Comparison of ENCODE assay signal across 8 cellular contexts in genomic region chr11:57527056-57527631, GRCh38. TPM values are rescaled to one million over a fixed set of nuclear protein-coding genes. Genes with fewer than 3 reads are reported as not detected.
DNase-seq lines count a peak whose midpoint lies in the region; ATAC-seq and TF ChIP-seq lines count a peak whose summit lies in the region.

No MANE protein-coding gene starts in this region.

- DNase-seq in NK-92 treated with Interleukin-12 subunit alpha and Interleukin-12 subunit beta, amount 100 ng/mL, for 24 hours (lab: John Stamatoyannopoulos, UW): peak; percentile 22
- DNase-seq in NK-92 (lab: John Stamatoyannopoulos, UW; ENCODE audit: unreplicated experiment) (no peak), NCI-H2227 (lab: John Stamatoyannopoulos, UW; ENCODE audit: unreplicated experiment) (peak; percentile 82), dedifferentiated amniotic fluid mesenchymal stem cell (ENCODE audit: extremely low spot score) (peak; percentile 34), lung (ENCODE audit: low spot score) (peak; percentile 75)
- peak; percentile 84 for DNase-seq in activated CD4-positive, alpha-beta T cell treated with anti-CD3 and anti-CD28 coated beads for 48 hours
- peak; percentile 17 to 46 for DNase-seq in stimulated activated CD8-positive, alpha-beta memory T cell treated with anti-CD3 and anti-CD28 coated beads, Interleukin-15, amount 100 ng/mL, for 4 hours (ENCODE audit: low read depth in 2 of 2)

- peak; percentile 97 for TF ChIP-seq CTCF in lung (IDR thresholded peaks at IDR 0.05; ENCODE audit: control extremely low read depth, extremely low read depth)

- peaks cover 0 to 6% of the 10 kb centered on the region in 2 donors for H3K36me3 ChIP-seq in lung (ENCODE audit: control insufficient read depth in 2 of 2, insufficient read depth in 2 of 2, low read length in 2 of 2)

- no peak overlapping the region for H3K4me3 ChIP-seq in lung

- H3K27ac ChIP-seq in lung (ENCODE audit: low read depth in 1 of 2, low read length in 1 of 2): no peak overlapping the region

- ATAC-seq in lung (ENCODE audit: insufficient read depth, low FRiP score) (no peak), GM21390 (IDR thresholded peaks at IDR 0.05; ENCODE audit: unreplicated experiment) (no peak)

- no peaks in the 10 kb centered on the region for H3K9me3 ChIP-seq in lung (ENCODE audit: control insufficient read depth in 2 of 2, insufficient read depth in 1 of 2, low read length in 1 of 2)

- 18 to 25% methylated on average over 7 of the region's 7 CpGs for WGBS in lung, 2 donors

- no peaks in the 10 kb centered on the region for H3K27me3 ChIP-seq in lung (ENCODE audit: control insufficient read depth, insufficient read depth)

- H3K4me1 ChIP-seq in lung (ENCODE audit: control insufficient read depth in 2 of 2, insufficient read depth in 2 of 2, low read length in 2 of 2): peaks cover 5 to 7% of the 10 kb centered on the region in 2 donors

RNA-seq across cellular contexts. Expression of gene TIMM10, which starts 3.4 kb away (rescaled TPM):
- 10 to 100 TPM; 10.4 to 46.5 TPM for total RNA-seq in lung
- polyA plus RNA-seq in lung: 10 to 100 TPM; 45.1 to 64.7 TPM

RNA-seq across cellular contexts. Expression of gene SMTNL1, which starts 10.3 kb away (rescaled TPM):
- total RNA-seq in lung: not detected
- not detected for polyA plus RNA-seq in lung

RNA-seq across cellular contexts. Expression of gene SLC43A1, which starts 11.6 kb away (rescaled TPM):
- 10 to 100 TPM; 18.5 to 18.7 TPM for total RNA-seq in lung
- 10 to 100 TPM; 10.3 to 14.8 TPM for polyA plus RNA-seq in lung

RNA-seq across cellular contexts. Expression of gene UBE2L6, which starts 40.3 kb away (rescaled TPM):
- 10 to 100 TPM; 38.9 to 97.1 TPM for total RNA-seq in lung
- 100 to 1,000 TPM in 1 of 2 donors, 10 to 100 TPM in 1; 44.9 to 129 TPM for polyA plus RNA-seq in lung
